1 cellular context compared by ENCODE assay signal in the genomic region with DNA sequence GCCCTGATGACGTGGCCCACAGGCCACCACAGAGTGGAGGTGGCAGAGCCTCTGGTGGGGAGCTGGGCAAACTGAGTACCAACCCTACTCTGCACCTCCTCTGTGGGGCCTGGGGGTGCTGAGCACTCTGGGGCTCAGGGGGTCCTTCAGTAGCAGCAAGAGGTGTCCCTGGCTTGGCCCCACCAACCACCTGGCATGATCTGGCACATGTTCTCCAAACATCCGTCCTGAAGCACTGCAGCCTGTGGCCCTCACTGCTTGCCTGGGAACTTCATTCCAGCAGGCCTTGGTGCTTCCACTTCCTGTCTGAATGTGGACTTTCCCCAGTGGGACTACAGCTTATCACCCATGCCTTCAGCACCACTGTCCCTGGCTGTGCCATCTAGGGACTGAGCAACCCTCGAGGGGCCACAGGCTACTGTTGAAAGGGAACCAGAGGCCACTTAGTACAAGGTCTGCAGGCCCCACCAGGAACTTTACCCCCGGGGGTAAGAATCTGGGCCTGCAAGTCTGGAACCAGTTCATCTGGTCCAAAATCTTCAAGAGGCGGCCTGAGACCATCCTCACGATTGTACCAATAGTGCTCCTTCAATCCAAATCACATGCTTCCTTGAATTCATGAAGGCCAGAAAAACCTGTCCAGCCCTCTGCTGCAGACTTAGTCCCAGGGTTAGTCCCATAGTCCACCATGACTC.
TF ChIP-seq lines count a peak whose summit lies in the region.

No MANE protein-coding gene starts in this region.

TF ChIP-seq in IMR-90, 13 proteins besides CTCF, POLR2A, EP300 and RAD21 (continued from another document):
- TF ChIP-seq, protein P1, sequence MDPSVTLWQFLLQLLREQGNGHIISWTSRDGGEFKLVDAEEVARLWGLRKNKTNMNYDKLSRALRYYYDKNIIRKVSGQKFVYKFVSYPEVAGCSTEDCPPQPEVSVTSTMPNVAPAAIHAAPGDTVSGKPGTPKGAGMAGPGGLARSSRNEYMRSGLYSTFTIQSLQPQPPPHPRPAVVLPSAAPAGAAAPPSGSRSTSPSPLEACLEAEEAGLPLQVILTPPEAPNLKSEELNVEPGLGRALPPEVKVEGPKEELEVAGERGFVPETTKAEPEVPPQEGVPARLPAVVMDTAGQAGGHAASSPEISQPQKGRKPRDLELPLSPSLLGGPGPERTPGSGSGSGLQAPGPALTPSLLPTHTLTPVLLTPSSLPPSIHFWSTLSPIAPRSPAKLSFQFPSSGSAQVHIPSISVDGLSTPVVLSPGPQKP (IDR thresholded peaks at IDR 0.05; ENCODE audit: borderline replicate concordance, low read depth, low read length): no peak
- no peak for TF ChIP-seq RCOR1 (IDR thresholded peaks at IDR 0.05; ENCODE audit: insufficient replicate concordance, low read length)
- no peak for TF ChIP-seq MAZ (IDR thresholded peaks at IDR 0.05; ENCODE audit: borderline replicate concordance, low read depth, low read length)
- TF ChIP-seq FOS (IDR thresholded peaks at IDR 0.05; ENCODE audit: low read depth, low read length): no peak
- TF ChIP-seq MAFK (IDR thresholded peaks at IDR 0.05; ENCODE audit: low read depth, low read length): no peak
- TF ChIP-seq RFX5 (IDR thresholded peaks at IDR 0.05; ENCODE audit: low read depth, low read length): no peak
- TF ChIP-seq USF2 (IDR thresholded peaks at IDR 0.05; ENCODE audit: low read depth, low read length): no peak
